1 cellular context compared by ENCODE assay signal in the genomic region with DNA sequence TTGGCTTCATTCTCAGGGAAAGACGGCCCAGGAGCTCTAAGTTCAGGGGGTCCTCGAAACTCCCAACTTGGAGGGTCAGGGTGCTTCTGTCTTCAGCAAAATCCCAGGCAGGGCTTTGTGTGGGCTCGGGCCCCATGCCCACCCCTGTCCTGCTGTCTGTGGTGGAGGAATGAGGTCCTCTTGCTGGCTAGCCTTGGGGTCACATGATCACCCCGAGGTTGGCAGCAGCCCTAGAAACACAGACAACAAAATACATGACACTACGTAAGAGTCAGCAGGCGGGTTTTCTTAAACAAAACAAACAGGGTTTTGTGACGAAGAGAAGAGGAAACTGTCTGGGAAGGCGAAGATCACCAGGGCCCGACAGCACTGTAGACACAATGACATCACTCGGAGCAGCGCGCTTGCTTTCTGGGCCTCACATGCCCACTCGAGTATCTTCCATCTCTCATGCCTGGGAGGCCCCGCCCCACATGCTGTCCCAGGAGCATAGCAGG.
TF ChIP-seq lines count a peak whose summit lies in the region.

No MANE protein-coding gene starts in this region.

TF ChIP-seq in H1, 55 proteins besides CTCF, POLR2A, EP300 and RAD21 (continued from another document):
- TF ChIP-seq PHF8 (conservative IDR thresholded peaks at IDR 0.05; ENCODE audit: low read depth, low read length) (no peak), JUND (IDR thresholded peaks at IDR 0.05; ENCODE audit: low read length) (no peak), SUZ12 (IDR thresholded peaks at IDR 0.05; ENCODE audit: low read length) (no peak), SAP30 (IDR thresholded peaks at IDR 0.05; ENCODE audit: insufficient read depth, insufficient replicate concordance, low read length) (no peak), HDAC2 (IDR thresholded peaks at IDR 0.05; ENCODE audit: borderline replicate concordance in 1 of 2, low read depth in 2 of 2, low read length in 2 of 2) (no peak)
